Comparison of ENCODE assay signal across 8 cellular contexts in the genomic region with DNA sequence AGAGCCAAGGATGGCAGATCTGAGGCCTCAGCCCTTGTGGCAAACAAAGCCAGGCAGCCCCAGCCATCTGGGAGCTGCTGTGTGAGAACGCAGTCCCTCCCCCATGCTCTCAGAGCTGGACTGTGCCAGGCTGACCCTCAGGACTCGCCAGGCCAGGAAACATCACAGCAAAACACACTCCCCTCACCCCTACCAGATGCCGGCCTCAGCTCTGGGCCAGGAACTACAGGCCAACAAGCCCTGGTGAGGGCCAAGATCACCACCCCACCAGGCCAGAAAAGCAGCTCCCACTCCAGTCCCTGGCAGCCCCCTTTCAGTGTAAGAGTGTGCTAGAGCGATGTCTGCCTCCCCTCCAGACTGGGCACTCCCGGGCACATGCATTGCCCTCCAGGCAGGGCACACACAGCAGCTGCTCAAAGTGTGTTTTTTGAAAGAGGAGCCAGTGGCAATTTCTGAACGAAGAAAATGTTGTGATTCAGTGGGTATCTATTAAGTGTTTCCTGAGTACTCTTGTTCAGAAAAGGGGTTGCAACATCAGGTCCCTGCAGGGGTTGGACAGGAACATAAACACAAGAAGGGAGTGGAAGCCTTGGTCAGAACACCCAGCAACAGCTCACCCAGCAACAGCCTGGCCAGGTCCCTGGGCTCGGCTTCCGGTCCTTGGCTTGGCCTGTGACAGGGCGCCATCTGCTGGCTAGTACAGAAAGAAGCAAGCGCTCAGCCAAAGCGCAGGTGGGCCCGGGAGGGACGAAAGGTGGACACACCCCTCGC. TPM values are rescaled to one million over a fixed set of nuclear protein-coding genes. Genes with fewer than 3 reads are reported as not detected.
A peak's percentile ranks its signal among the peaks of the same experiment; 100 is the strongest.
DNase-seq lines count a peak whose midpoint lies in the region; ATAC-seq and TF ChIP-seq lines count a peak whose summit lies in the region.

No MANE protein-coding gene starts in this region.

- no peaks in the 10 kb centered on the region for H3K9me3 Mint-ChIP-seq in progenitor cell of endocrine pancreas (ENCODE audit: low read depth)

- peak; percentile 98 for ATAC-seq in upper lobe of left lung (ENCODE audit: low FRiP score in 2 of 2)

- intact Hi-C loops in cardiac septum (cut with DNase I), result loop anchor here (1.0 kb wide), 1 partner anchor 142 kb away; no protein-coding TSS in a partner anchor

- WGBS in upper lobe of left lung, 2 donors, result 12 to 15% methylated on average over 12 to 13 of the region's 14 CpGs

- peak overlapping the region; percentile 81 for H3K9ac ChIP-seq in adipocyte (ENCODE audit: low read length)

- peaks cover 2% of the 10 kb centered on the region for H3K36me3 Mint-ChIP-seq in progenitor cell of endocrine pancreas (ENCODE audit: insufficient read depth)

- TF ChIP-seq POLR2A in upper lobe of left lung (IDR thresholded peaks at IDR 0.05), result peak in 1 of 4 donors; percentile 38

- H3K27ac ChIP-seq in upper lobe of left lung, result peak overlapping the region; percentile 82 to 92 (median 91)

- no peaks in the 10 kb centered on the region for H3K9me3 ChIP-seq in adipocyte (ENCODE audit: control insufficient read depth, low read length)
- H3K9me3 ChIP-seq in upper lobe of left lung, result no peaks in the 10 kb centered on the region

- peaks cover under 1% of the 10 kb centered on the region for H3K27me3 ChIP-seq in adipocyte (replicated peaks; ENCODE audit: control insufficient read depth, insufficient read depth, low read length)
- H3K27me3 ChIP-seq in upper lobe of left lung, result no peaks in the 10 kb centered on the region

- peaks cover 12% of the 10 kb centered on the region for H3K4me1 ChIP-seq in adipocyte (ENCODE audit: control insufficient read depth, insufficient read depth, low read length)
- H3K4me1 ChIP-seq in upper lobe of left lung, result peaks cover 17 to 25% (median 23%) of the 10 kb centered on the region in 4 donors

- peaks cover 5% of the 10 kb centered on the region for H3K4me1 Mint-ChIP-seq in progenitor cell of endocrine pancreas (ENCODE audit: low read depth)

- H3K36me3 ChIP-seq in adipocyte (ENCODE audit: control insufficient read depth, insufficient read depth, low read length, severe bottlenecking) (no peaks in the 10 kb centered on the region), upper lobe of left lung (no peaks in the 10 kb centered on the region)

- H3K27ac Mint-ChIP-seq in progenitor cell of endocrine pancreas, result no peak overlapping the region

- TF ChIP-seq EP300 in upper lobe of left lung (IDR thresholded peaks at IDR 0.05), result peak in 2 of 4 donors; percentile 40 to 78

- H3K27me3 Mint-ChIP-seq in progenitor cell of endocrine pancreas, result no peaks in the 10 kb centered on the region

- DNase-seq in GF-D8 (lab: John Stamatoyannopoulos, UW) (peak; percentile 54), HFF-Myc (ENCODE audit: extremely low read depth, low read depth) (peak; percentile 91), NCI-H1092 treated with DMSO at 0.1 percent for 48 hours (lab: John Stamatoyannopoulos, UW) (peak; percentile 71), SW480 (ENCODE audit: low spot score) (peak; percentile 79), adipocyte (ENCODE audit: low read depth) (peak; percentile 99), cardiac septum (ENCODE audit: low spot score) (peak; percentile 95), progenitor cell of endocrine pancreas (ENCODE audit: low spot score, unreplicated experiment) (peak; percentile 85), upper lobe of left lung (peak; percentile 89 to 98)

- no peak overlapping the region for H3K4me3 ChIP-seq in HFF-Myc (replicated peaks; ENCODE audit: low read depth, low read length)
- peak overlapping the region; percentile 53 for H3K4me3 ChIP-seq in adipocyte (ENCODE audit: low read length)
- H3K4me3 ChIP-seq in upper lobe of left lung, result peak overlapping the region in 2 of 4 donors; percentile 15 to 22

- H3K4me3 Mint-ChIP-seq in progenitor cell of endocrine pancreas (ENCODE audit: low read depth), result no peak overlapping the region

- TF ChIP-seq CTCF in HFF-Myc (IDR thresholded peaks at IDR 0.05; ENCODE audit: low read depth, low read length, missing control alignments) (peak; percentile 90), progenitor cell of endocrine pancreas (IDR thresholded peaks at IDR 0.05; ENCODE audit: unreplicated experiment) (peak; percentile 93), upper lobe of left lung (IDR thresholded peaks at IDR 0.05) (peak; percentile 89 to 98 (median 96))

RNA-seq across cellular contexts. Expression of a gene that starts 18.2 kb away (rescaled TPM):
- total RNA-seq in cardiac septum (46.3 TPM), progenitor cell of endocrine pancreas (16.7 and 19.6 TPM in 2 replicates), upper lobe of left lung (10 to 100 TPM in 3 of 6 donors, 1 to 10 TPM in 3; 7.9 to 17.0 (median 10.7) TPM)

RNA-seq across cellular contexts. Expression of a gene that starts 39.8 kb away (rescaled TPM):
- total RNA-seq in cardiac septum (69.8 TPM), progenitor cell of endocrine pancreas (99.6 and 101 TPM in 2 replicates), upper lobe of left lung (10 to 100 TPM; 36.3 to 85.1 (median 58.9) TPM)
